ENCODE assay signal across 19 cellular contexts in genomic region chr15:91151781-91152563, GRCh38. TPM values are rescaled to one million over a fixed set of nuclear protein-coding genes. Genes with fewer than 3 reads are reported as not detected.
"Had no signal": no experiment of that assay in that cellular context is flagged by ENCODE, and none has a peak within 500 bp of the region (broad histone marks: within the 10 kb centered on the region; RNA-seq: fewer than 3 reads in every experiment).

No MANE protein-coding gene starts in this region.

- H3K4me3 ChIP-seq: SJCRH30 had no signal

- H3K27me3 ChIP-seq: SJCRH30 had no signal

- H3K9me3 ChIP-seq: SJCRH30 had no signal

- H3K36me3 ChIP-seq: SJCRH30 had no signal

- H3K27ac ChIP-seq: SJCRH30 had no signal

- DNase-seq: KBM-7; MV-4-11; NCI-H1048; NCI-H1436 treated with DMSO at 0.1 percent for 48 hours; NCI-H1694; NCI-H187 treated with DMSO at 0.1 percent for 48 hours; NCI-H2029 treated with DMSO at 0.1 percent for 48 hours; NCI-H2171; NCI-H226; NCI-H446 treated with DMSO at 0.1 percent for 48 hours; NCI-H510A treated with DMSO at 0.1 percent for 48 hours; NCI-H526; NK-92 treated with Interleukin-12 subunit alpha and Interleukin-12 subunit beta, amount 100 ng/mL, for 24 hours; PC-3; SHP77 treated with DMSO at 0.1 percent for 48 hours; SJCRH30; T-helper 1 cell had no signal

RNA-seq across cellular contexts. Expression of gene SV2B, which starts 51.9 kb away (rescaled TPM):
- total RNA-seq: HT-29, LHCN-M2, PC-3, SJCRH30 had no signal
